21 cellular contexts compared by ENCODE assay signal in the genomic region with DNA sequence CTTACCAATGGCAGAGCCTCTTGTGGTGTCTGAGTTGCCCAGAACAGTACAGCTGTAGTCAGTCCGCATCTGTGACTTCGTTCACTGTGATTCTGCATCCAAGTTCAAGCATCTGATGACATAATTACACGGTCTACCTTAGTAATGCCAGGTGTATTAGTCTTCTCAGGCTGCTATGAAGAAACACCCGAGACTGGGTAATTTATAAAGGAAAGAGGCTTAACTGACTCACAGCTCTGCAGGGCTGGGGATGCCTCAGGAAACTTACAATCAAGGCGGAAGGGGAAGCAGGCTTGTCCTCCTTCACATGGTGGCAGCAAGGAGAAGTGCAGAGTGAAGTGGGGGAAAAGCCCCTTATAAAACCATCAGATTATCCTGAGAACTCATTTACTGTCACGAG.
A peak's percentile ranks its signal among the peaks of the same experiment; 100 is the strongest.
DNase-seq lines count a peak whose midpoint lies in the region; ATAC-seq, FAIRE-seq and TF ChIP-seq lines count a peak whose summit lies in the region.
"Had no signal": no experiment of that assay in that cellular context is flagged by ENCODE, and none has a peak within 500 bp of the region (broad histone marks: within the 10 kb centered on the region; RNA-seq: fewer than 3 reads in every experiment).

No MANE protein-coding gene starts in this region.

- H3K4me1 ChIP-seq in colonic mucosa, result no peaks in the 10 kb centered on the region

- DNase-seq in AML-193 (lab: John Stamatoyannopoulos, UW) (peak; percentile 1), LoVo (ENCODE audit: low spot score) (peak; percentile 30), RPMI7951 (ENCODE audit: low read depth) (peak; percentile 39), epithelial cell of proximal tubule (ENCODE audit: low read depth) (peak; percentile 56), colonic mucosa (no peak), globus pallidus (ENCODE audit: low spot score) (no peak), frontal cortex (ENCODE audit: low spot score in 2 of 2) (no peak)
- DNase-seq: DND-41, GDM1, GM23248, HCEC 1CT, KBM-7, MG63, NCI-H187, NCI-H510A treated with DMSO at 0.1 percent for 48 hours, Peyer's patch, SHP77 had no signal

- H3K27me3 ChIP-seq in colonic mucosa, result no peaks in the 10 kb centered on the region
- H3K27me3 ChIP-seq: MG63, Peyer's patch had no signal

- no peak overlapping the region for H3K27ac ChIP-seq in colonic mucosa
- H3K27ac ChIP-seq: C4-2B, GM23248, Peyer's patch had no signal

- no peak overlapping the region for H3K9ac ChIP-seq in colonic mucosa (ENCODE audit: low read depth in 2 of 2, low read length in 2 of 2)
- H3K9ac ChIP-seq: GM23248 had no signal

- no peaks in the 10 kb centered on the region for H3K36me3 ChIP-seq in colonic mucosa
- H3K36me3 ChIP-seq: MG63, Peyer's patch had no signal

- H3K9me3 ChIP-seq in colonic mucosa, result no peaks in the 10 kb centered on the region
- H3K9me3 ChIP-seq: MG63, Peyer's patch had no signal

- TF ChIP-seq CTCF in epithelial cell of proximal tubule (conservative IDR thresholded peaks at IDR 0.05; ENCODE audit: low read depth, low read length) (peak; percentile 24), colonic mucosa (IDR thresholded peaks at IDR 0.05) (no peak)

- intact Hi-C loops in colonic mucosa (cut with DNase I), result no loop called here

- no peak for FAIRE-seq in frontal cortex (lab: Jason Lieb, UNC)
- FAIRE-seq: A204.1, GM12878 had no signal

- ATAC-seq in HG02623 (IDR thresholded peaks at IDR 0.05; ENCODE audit: unreplicated experiment), result no peak
- ATAC-seq: GM12878 had no signal

- H3K4me3 ChIP-seq in epithelial cell of proximal tubule (ENCODE audit: low read depth, low read length) (no peak overlapping the region), colonic mucosa (no peak overlapping the region)
- H3K4me3 ChIP-seq: GM12878, GM23248, MG63, Peyer's patch had no signal

Comparison
In these comparisons a context has a peak if more than half of its experiments do, and no peak if none do; other contexts are left out.
1. DNase-seq: peak in AML-193 (2 of 2), LoVo (single experiment), RPMI7951 (single experiment) and epithelial cell of proximal tubule (single experiment); none in colonic mucosa (single experiment), globus pallidus (single experiment) and frontal cortex (0 of 2).